In the genomic region with DNA sequence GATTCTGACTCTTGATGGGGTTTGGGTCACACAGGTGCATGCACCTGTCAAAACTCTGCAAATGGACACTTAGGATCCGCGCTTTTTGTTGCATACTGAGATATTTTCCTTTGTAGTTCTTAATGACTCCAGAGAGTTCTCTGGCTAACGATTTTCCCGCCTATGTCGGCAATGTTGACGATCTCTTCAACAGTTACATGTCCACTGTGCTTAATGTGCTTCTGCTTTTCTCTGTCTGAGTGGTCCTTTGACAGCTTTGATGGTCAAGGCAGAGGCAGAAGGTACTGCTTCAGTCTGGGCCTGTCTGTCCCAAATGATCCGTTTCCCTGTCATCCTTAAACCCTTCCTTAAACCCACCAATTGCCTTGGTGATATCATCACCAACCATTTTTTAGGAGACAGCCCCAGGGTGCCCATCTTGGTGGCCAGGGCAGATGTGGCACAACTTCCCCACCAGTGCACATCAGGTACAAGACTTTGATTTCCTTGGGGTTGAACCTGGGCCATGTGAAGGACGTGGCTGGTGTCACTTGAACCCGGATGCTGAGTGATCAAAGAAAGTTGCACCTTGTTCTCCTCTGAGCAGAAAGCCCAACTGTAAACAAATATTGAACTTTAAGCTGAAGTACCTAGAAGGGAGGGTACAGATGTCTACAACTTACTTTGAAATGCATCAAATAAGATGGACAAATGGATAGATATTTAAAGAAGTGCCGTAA, we compare ENCODE assay signal across 20 cellular contexts. TPM values are rescaled to one million over a fixed set of nuclear protein-coding genes. Genes with fewer than 3 reads are reported as not detected.
DNase-seq lines count a peak whose midpoint lies in the region; ATAC-seq and TF ChIP-seq lines count a peak whose summit lies in the region.
"Had no signal": no experiment of that assay in that cellular context is flagged by ENCODE, and none has a peak within 500 bp of the region (broad histone marks: within the 10 kb centered on the region; RNA-seq: fewer than 3 reads in every experiment).

No MANE protein-coding gene starts in this region.

- no peak for TF ChIP-seq CTCF in chondrocyte (IDR thresholded peaks at IDR 0.05)

- intact Hi-C loops in activated CD4-positive, alpha-beta memory T cell treated with anti-CD3 and anti-CD28 coated beads for 36 hours (cut with micrococcal nuclease): no loop called here

- POLR2A ChIA-PET in activated CD4-positive, alpha-beta memory T cell treated with anti-CD3 and anti-CD28 coated beads for 36 hours (lab: Charles Lee): no interaction called here

- CTCF ChIA-PET in activated CD4-positive, alpha-beta memory T cell treated with anti-CD3 and anti-CD28 coated beads for 36 hours (lab: Charles Lee): no interaction called here

- H3K4me1 Mint-ChIP-seq in stimulated activated naive CD8-positive, alpha-beta T cell treated with anti-CD3 and anti-CD28 coated beads, Interleukin-15, Interleukin-2, amounts not matched to agents 100 ng/mL and 50 ng/mL, for 24 hours (ENCODE audit: low read depth): no peaks in the 10 kb centered on the region
- H3K4me1 Mint-ChIP-seq in chondrocyte (ENCODE audit: low read depth): no peaks in the 10 kb centered on the region
- no peaks in the 10 kb centered on the region for H3K4me1 Mint-ChIP-seq in activated CD4-positive, alpha-beta memory T cell treated with anti-CD3 and anti-CD28 coated beads for 36 hours (ENCODE audit: low read depth)
- H3K4me1 Mint-ChIP-seq: CD4-positive, CD25-positive, alpha-beta regulatory T cell had no signal

- no peak for ATAC-seq in stimulated activated naive CD8-positive, alpha-beta T cell treated with anti-CD3 and anti-CD28 coated beads, Interleukin-15, Interleukin-2, amounts not matched to agents 100 U/mL and 50 U/mL, for 24 hours
- ATAC-seq: CD8-positive, alpha-beta T cell; GM12878 had no signal

- no peak overlapping the region for H3K4me3 Mint-ChIP-seq in stimulated activated naive CD8-positive, alpha-beta T cell treated with anti-CD3 and anti-CD28 coated beads, Interleukin-15, Interleukin-2, amounts not matched to agents 100 ng/mL and 50 ng/mL, for 24 hours
- no peak overlapping the region for H3K4me3 Mint-ChIP-seq in chondrocyte (ENCODE audit: unreplicated experiment)
- no peak overlapping the region for H3K4me3 Mint-ChIP-seq in activated CD4-positive, alpha-beta memory T cell treated with anti-CD3 and anti-CD28 coated beads for 36 hours
- H3K4me3 Mint-ChIP-seq: CD4-positive, CD25-positive, alpha-beta regulatory T cell; CD8-positive, alpha-beta T cell had no signal

- no peak for DNase-seq in stimulated activated naive CD8-positive, alpha-beta T cell treated with anti-CD3 and anti-CD28 coated beads, Interleukin-15, Interleukin-2, amounts not matched to agents 100 U/mL and 50 U/mL, for 24 hours
- DNase-seq in chondrocyte (ENCODE audit: low spot score) (peak; percentile 4), mesenteric fat pad (ENCODE audit: low spot score) (peak; percentile 33)
- DNase-seq in activated CD4-positive, alpha-beta memory T cell treated with anti-CD3 and anti-CD28 coated beads for 36 hours: no peak
- DNase-seq in stimulated activated CD4-positive, alpha-beta T cell treated with anti-CD3 and anti-CD28 coated beads, Interleukin-15, amount 100 ng/mL, for 24 hours: no peak
- DNase-seq: C1 segment of cervical spinal cord; CD4-positive, CD25-positive, alpha-beta regulatory T cell; CD8-positive, alpha-beta T cell; DMS153; EL; GDM1; GM23248; H7; HCEC 1CT had no signal

- no peaks in the 10 kb centered on the region for H3K9me3 Mint-ChIP-seq in stimulated activated naive CD8-positive, alpha-beta T cell treated with anti-CD3 and anti-CD28 coated beads, Interleukin-15, Interleukin-2, amounts not matched to agents 100 ng/mL and 50 ng/mL, for 24 hours
- no peaks in the 10 kb centered on the region for H3K9me3 Mint-ChIP-seq in chondrocyte (ENCODE audit: low read depth)
- H3K9me3 Mint-ChIP-seq in activated CD4-positive, alpha-beta memory T cell treated with anti-CD3 and anti-CD28 coated beads for 36 hours: no peaks in the 10 kb centered on the region
- H3K9me3 Mint-ChIP-seq: CD8-positive, alpha-beta T cell had no signal

- no peaks in the 10 kb centered on the region for H3K36me3 Mint-ChIP-seq in stimulated activated naive CD8-positive, alpha-beta T cell treated with anti-CD3 and anti-CD28 coated beads, Interleukin-15, Interleukin-2, amounts not matched to agents 100 ng/mL and 50 ng/mL, for 24 hours (ENCODE audit: low read depth)
- no peaks in the 10 kb centered on the region for H3K36me3 Mint-ChIP-seq in chondrocyte (ENCODE audit: low read depth)
- no peaks in the 10 kb centered on the region for H3K36me3 Mint-ChIP-seq in activated CD4-positive, alpha-beta memory T cell treated with anti-CD3 and anti-CD28 coated beads for 36 hours
- H3K36me3 Mint-ChIP-seq: CD4-positive, CD25-positive, alpha-beta regulatory T cell; CD8-positive, alpha-beta T cell had no signal

- peak overlapping the region; percentile 7 for H3K27ac Mint-ChIP-seq in stimulated activated naive CD8-positive, alpha-beta T cell treated with anti-CD3 and anti-CD28 coated beads, Interleukin-15, Interleukin-2, amounts not matched to agents 100 ng/mL and 50 ng/mL, for 24 hours
- no peak overlapping the region for H3K27ac Mint-ChIP-seq in chondrocyte (ENCODE audit: unreplicated experiment)
- H3K27ac Mint-ChIP-seq in activated CD4-positive, alpha-beta memory T cell treated with anti-CD3 and anti-CD28 coated beads for 36 hours: no peak overlapping the region
- H3K27ac Mint-ChIP-seq: CD4-positive, CD25-positive, alpha-beta regulatory T cell; CD8-positive, alpha-beta T cell had no signal

- peaks cover 4% of the 10 kb centered on the region for H3K27me3 Mint-ChIP-seq in stimulated activated naive CD8-positive, alpha-beta T cell treated with anti-CD3 and anti-CD28 coated beads, Interleukin-15, Interleukin-2, amounts not matched to agents 100 ng/mL and 50 ng/mL, for 24 hours
- H3K27me3 Mint-ChIP-seq in chondrocyte (ENCODE audit: low read depth): peaks cover 66% of the 10 kb centered on the region
- peaks cover 8% of the 10 kb centered on the region for H3K27me3 Mint-ChIP-seq in activated CD4-positive, alpha-beta memory T cell treated with anti-CD3 and anti-CD28 coated beads for 36 hours

RNA-seq across cellular contexts. Expression of gene BPIFB1, which starts 10.7 kb away (rescaled TPM):
- total RNA-seq in chondrocyte (not detected in 3 replicates), mesenteric fat pad (not detected)
- total RNA-seq in activated CD4-positive, alpha-beta memory T cell treated with anti-CD3 and anti-CD28 coated beads for 36 hours: not detected
- total RNA-seq: A172; A673; Caco-2; CD4-positive, CD25-positive, alpha-beta regulatory T cell; CD8-positive, alpha-beta T cell; GM23248; H1; H7 had no signal

RNA-seq across cellular contexts. Expression of gene BPIFA1, which starts 36.5 kb away (rescaled TPM):
- not detected in 3 replicates for total RNA-seq in chondrocyte
- not detected for total RNA-seq in mesenteric fat pad
- not detected for total RNA-seq in activated CD4-positive, alpha-beta memory T cell treated with anti-CD3 and anti-CD28 coated beads for 36 hours
- total RNA-seq: A172; A673; Caco-2; CD4-positive, CD25-positive, alpha-beta regulatory T cell; CD8-positive, alpha-beta T cell; GM12878; GM23248; H1; H7 had no signal

RNA-seq across cellular contexts. Expression of gene BPIFA3, which starts 55.2 kb away (rescaled TPM):
- total RNA-seq in chondrocyte (not detected in 3 replicates), mesenteric fat pad (not detected)
- total RNA-seq in activated CD4-positive, alpha-beta memory T cell treated with anti-CD3 and anti-CD28 coated beads for 36 hours: not detected
- total RNA-seq: A172; A673; Caco-2; CD4-positive, CD25-positive, alpha-beta regulatory T cell; CD8-positive, alpha-beta T cell; GM12878; GM23248; H1; H7 had no signal

Comparison
In these comparisons a context has a peak if more than half of its experiments do, and no peak if none do; other contexts are left out.
1. DNase-seq: peak in chondrocyte (single experiment) and mesenteric fat pad (single experiment); none in stimulated activated naive CD8-positive, alpha-beta T cell treated with anti-CD3 and anti-CD28 coated beads, Interleukin-15, Interleukin-2, amounts not matched to agents 100 U/mL and 50 U/mL, for 24 hours (single experiment), activated CD4-positive, alpha-beta memory T cell treated with anti-CD3 and anti-CD28 coated beads for 36 hours (single experiment) and stimulated activated CD4-positive, alpha-beta T cell treated with anti-CD3 and anti-CD28 coated beads, Interleukin-15, amount 100 ng/mL, for 24 hours (single experiment).